8 cellular contexts compared by ENCODE assay signal in genomic region chr1:52603301-52603675, GRCh38. TPM values are rescaled to one million over a fixed set of nuclear protein-coding genes. Genes with fewer than 3 reads are reported as not detected.
DNase-seq lines count a peak whose midpoint lies in the region; ATAC-seq and TF ChIP-seq lines count a peak whose summit lies in the region.

No MANE protein-coding gene starts in this region.

- H3K36me3 Mint-ChIP-seq in CD14-positive monocyte, result peaks cover 18 to 22% of the 10 kb centered on the region in 2 donors
- peaks cover 10% of the 10 kb centered on the region for H3K36me3 Mint-ChIP-seq in effector memory CD8-positive, alpha-beta T cell (ENCODE audit: insufficient read depth)
- peaks cover 12% of the 10 kb centered on the region for H3K36me3 Mint-ChIP-seq in progenitor cell of endocrine pancreas (ENCODE audit: insufficient read depth)

- H3K4me1 Mint-ChIP-seq in CD14-positive monocyte (peaks cover 26% of the 10 kb centered on the region), progenitor cell of endocrine pancreas (ENCODE audit: low read depth) (peaks cover 11% of the 10 kb centered on the region)
- peaks cover 35 to 52% of the 10 kb centered on the region in 2 donors for H3K4me1 Mint-ChIP-seq in effector memory CD8-positive, alpha-beta T cell (ENCODE audit: low read depth in 2 of 2)

- TF ChIP-seq CTCF in CD14-positive monocyte (IDR thresholded peaks at IDR 0.05) (no peak), Loucy (conservative IDR thresholded peaks at IDR 0.05; ENCODE audit: low read length) (no peak), progenitor cell of endocrine pancreas (IDR thresholded peaks at IDR 0.05; ENCODE audit: unreplicated experiment) (no peak)

- peak overlapping the region; percentile 67; the same call in 1 of the 2 replicates for H2AFZ ChIP-seq in Loucy (ENCODE audit: low read length)

- peaks cover 13 to 22% (median 19%) of the 10 kb centered on the region in 3 donors for H3K27me3 Mint-ChIP-seq in CD14-positive monocyte (ENCODE audit: low read depth in 3 of 3)
- H3K27me3 Mint-ChIP-seq in effector memory CD8-positive, alpha-beta T cell, result no peaks in the 10 kb centered on the region
- H3K27me3 Mint-ChIP-seq in progenitor cell of endocrine pancreas, result peaks cover 27% of the 10 kb centered on the region

- H3K9me3 Mint-ChIP-seq in CD14-positive monocyte, result peaks cover 0 to 6% (median 4%) of the 10 kb centered on the region in 7 donors
- H3K9me3 Mint-ChIP-seq in effector memory CD8-positive, alpha-beta T cell, result no peaks in the 10 kb centered on the region
- H3K9me3 Mint-ChIP-seq in progenitor cell of endocrine pancreas (ENCODE audit: low read depth), result peaks cover 3% of the 10 kb centered on the region

- DNase-seq in CD14-positive monocyte (ENCODE audit: low spot score) (no peak), progenitor cell of endocrine pancreas (ENCODE audit: low spot score, unreplicated experiment) (no peak), OCI-M2 (lab: John Stamatoyannopoulos, UW; ENCODE audit: unreplicated experiment) (no peak), Kasumi-1 (lab: John Stamatoyannopoulos, UW) (no peak), HT-29 (ENCODE audit: low spot score) (no peak), NCI-H1092 (lab: John Stamatoyannopoulos, UW) (no peak)
- no peak for DNase-seq in effector memory CD8-positive, alpha-beta T cell

- H3K9me2 ChIP-seq in Loucy (replicated peaks; ENCODE audit: low read depth, low read length), result no peaks in the 10 kb centered on the region

- H3K27me3 ChIP-seq in Loucy (ENCODE audit: insufficient read depth, low read length, poor library complexity, severe bottlenecking), result no peaks in the 10 kb centered on the region

- H3K9me3 ChIP-seq in Loucy (ENCODE audit: insufficient read depth, low read depth, low read length), result no peaks in the 10 kb centered on the region

- H3K9ac ChIP-seq in Loucy (ENCODE audit: low read depth, low read length, poor library complexity, severe bottlenecking), result peak overlapping the region; percentile 88

- H3K4me3 Mint-ChIP-seq in CD14-positive monocyte, result peak overlapping the region; percentile 80 to 89
- peak overlapping the region; percentile 84 to 86 for H3K4me3 Mint-ChIP-seq in effector memory CD8-positive, alpha-beta T cell
- peak overlapping the region; percentile 73 for H3K4me3 Mint-ChIP-seq in progenitor cell of endocrine pancreas (ENCODE audit: low read depth)

- H3K4me3 ChIP-seq in Loucy (ENCODE audit: low read length, poor library complexity, severe bottlenecking), result peak overlapping the region; percentile 81

- H3K4me2 ChIP-seq in Loucy (ENCODE audit: low read depth, low read length, poor library complexity, severe bottlenecking), result peak overlapping the region; percentile 84

- intact Hi-C loops in CD14-positive monocyte (cut with micrococcal nuclease), result no loop called here

- H3K79me2 ChIP-seq in Loucy (ENCODE audit: insufficient read depth, low read length), result peaks cover 42% of the 10 kb centered on the region

- H3K4me1 ChIP-seq in Loucy (ENCODE audit: insufficient read depth, low read length, poor library complexity, severe bottlenecking), result peaks cover 46% of the 10 kb centered on the region

- H4K20me1 ChIP-seq in Loucy (ENCODE audit: insufficient read depth, low read length, poor library complexity, severe bottlenecking), result no peaks in the 10 kb centered on the region

- no peak for ATAC-seq in effector memory CD8-positive, alpha-beta T cell (replicated peaks)

- H3F3A ChIP-seq in Loucy (ENCODE audit: low read depth), result no peaks in the 10 kb centered on the region

- peaks cover 8% of the 10 kb centered on the region; the same call in 1 of the 2 replicates for H3K36me3 ChIP-seq in Loucy (ENCODE audit: insufficient read depth, low read length)

- no peak overlapping the region for H3K27ac Mint-ChIP-seq in CD14-positive monocyte
- H3K27ac Mint-ChIP-seq in effector memory CD8-positive, alpha-beta T cell, result peak overlapping the region; percentile 93 to 98
- H3K27ac Mint-ChIP-seq in progenitor cell of endocrine pancreas, result peak overlapping the region; percentile 63

RNA-seq across cellular contexts. Expression of gene GPX7, which starts 1.1 kb away (rescaled TPM):
- 1 to 10 TPM; 2.9 to 3.3 TPM for polyA plus RNA-seq in CD14-positive monocyte
- 26.7 and 28.9 TPM in 2 replicates for total RNA-seq in progenitor cell of endocrine pancreas
- not detected in 2 replicates for total RNA-seq in HT-29 (2014; rRNA removed; shearing (Covaris generic))

RNA-seq across cellular contexts. Expression of gene SHISAL2A, which starts 29.7 kb away (rescaled TPM):
- under 1 TPM in 1 of 2 donors, not detected in 1; 0.28 TPM for polyA plus RNA-seq in CD14-positive monocyte
- 0.29 and 0.38 TPM in 2 replicates for total RNA-seq in progenitor cell of endocrine pancreas
- total RNA-seq in HT-29 (2014; rRNA removed; shearing (Covaris generic)), result not detected in 2 replicates

RNA-seq across cellular contexts. Expression of gene TUT4, which starts 50.4 kb away (rescaled TPM):
- polyA plus RNA-seq in CD14-positive monocyte, result 1 to 10 TPM; 4.3 to 7.6 TPM
- total RNA-seq in progenitor cell of endocrine pancreas, result 130 and 139 TPM in 2 replicates
- total RNA-seq in HT-29 (2014; rRNA removed; shearing (Covaris generic)), result 5.8 and 17.7 TPM in 2 replicates

Comparison
In these comparisons a context has a peak if more than half of its experiments do, and no peak if none do; other contexts are left out.
1. H3K27ac Mint-ChIP-seq: peak in effector memory CD8-positive, alpha-beta T cell (2 of 2) and progenitor cell of endocrine pancreas (single experiment); none in CD14-positive monocyte (0 of 7).
2. RNA of gene GPX7, which starts 1.1 kb away (total RNA-seq): 26.7 to 28.9 TPM in progenitor cell of endocrine pancreas; not detected in HT-29; every median in the first group is over 10 times any median in the second.
3. Peak in every context shown above with its lines, with median percentiles within 50 percentile points of each other: H3K4me3 Mint-ChIP-seq.